Comparison of ENCODE assay signal across 1 cellular context in the genomic region with DNA sequence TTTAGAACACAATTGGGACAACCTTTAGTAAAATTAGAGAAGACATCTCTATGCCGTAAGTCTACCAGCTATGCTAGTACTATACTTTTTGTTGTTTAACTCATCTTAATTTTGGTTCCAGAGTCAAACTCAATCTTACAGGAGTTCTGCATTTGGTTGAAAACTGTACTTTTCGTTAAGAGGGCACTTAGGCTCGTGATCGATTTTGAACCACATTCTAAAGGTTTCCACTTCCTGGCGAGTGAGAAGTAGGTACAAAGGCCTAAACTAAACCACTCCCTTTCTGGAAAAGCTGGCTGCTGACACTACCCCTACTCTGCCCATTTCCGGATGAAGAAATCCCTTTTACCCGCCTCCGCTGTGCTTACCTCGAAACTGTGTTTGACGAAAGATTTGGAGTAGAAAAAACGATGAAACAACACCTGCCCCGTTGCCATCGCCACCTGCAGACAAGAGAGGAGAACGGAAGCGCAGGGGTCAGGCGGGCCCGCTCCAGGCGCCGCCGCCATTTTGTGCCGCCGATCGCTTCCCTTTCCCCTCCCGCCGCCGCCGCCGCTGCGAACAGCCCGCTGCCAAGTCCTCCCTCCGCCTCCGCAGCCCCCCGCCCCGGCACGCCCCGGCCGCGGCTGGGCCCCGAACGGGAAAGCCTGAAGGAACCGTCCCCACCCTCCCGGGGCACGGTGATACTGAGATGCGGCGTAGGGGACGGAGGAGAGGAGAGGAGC.
TF ChIP-seq lines count a peak whose summit lies in the region.

No MANE protein-coding gene starts in this region.

TF ChIP-seq in IMR-90, 13 proteins besides CTCF, POLR2A, EP300 and RAD21 (continued from another document):
- TF ChIP-seq, protein P1, sequence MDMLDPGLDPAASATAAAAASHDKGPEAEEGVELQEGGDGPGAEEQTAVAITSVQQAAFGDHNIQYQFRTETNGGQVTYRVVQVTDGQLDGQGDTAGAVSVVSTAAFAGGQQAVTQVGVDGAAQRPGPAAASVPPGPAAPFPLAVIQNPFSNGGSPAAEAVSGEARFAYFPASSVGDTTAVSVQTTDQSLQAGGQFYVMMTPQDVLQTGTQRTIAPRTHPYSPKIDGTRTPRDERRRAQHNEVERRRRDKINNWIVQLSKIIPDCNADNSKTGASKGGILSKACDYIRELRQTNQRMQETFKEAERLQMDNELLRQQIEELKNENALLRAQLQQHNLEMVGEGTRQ (IDR thresholded peaks at IDR 0.05; ENCODE audit: low read depth, low read length), result 0 out of 2 replicates have a peak, but pooled peaks have one; percentile 5
- TF ChIP-seq RFX5 (IDR thresholded peaks at IDR 0.05; ENCODE audit: low read depth, low read length) (no peak), MAZ (IDR thresholded peaks at IDR 0.05; ENCODE audit: borderline replicate concordance, low read depth, low read length) (no peak), RCOR1 (IDR thresholded peaks at IDR 0.05; ENCODE audit: insufficient replicate concordance, low read length) (no peak)
- TF ChIP-seq, protein P2, sequence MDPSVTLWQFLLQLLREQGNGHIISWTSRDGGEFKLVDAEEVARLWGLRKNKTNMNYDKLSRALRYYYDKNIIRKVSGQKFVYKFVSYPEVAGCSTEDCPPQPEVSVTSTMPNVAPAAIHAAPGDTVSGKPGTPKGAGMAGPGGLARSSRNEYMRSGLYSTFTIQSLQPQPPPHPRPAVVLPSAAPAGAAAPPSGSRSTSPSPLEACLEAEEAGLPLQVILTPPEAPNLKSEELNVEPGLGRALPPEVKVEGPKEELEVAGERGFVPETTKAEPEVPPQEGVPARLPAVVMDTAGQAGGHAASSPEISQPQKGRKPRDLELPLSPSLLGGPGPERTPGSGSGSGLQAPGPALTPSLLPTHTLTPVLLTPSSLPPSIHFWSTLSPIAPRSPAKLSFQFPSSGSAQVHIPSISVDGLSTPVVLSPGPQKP (IDR thresholded peaks at IDR 0.05; ENCODE audit: borderline replicate concordance, low read depth, low read length), result no peak
